In genomic region chr7:66206909-66207240, GRCh38 we compare ENCODE assay signal across 10 cellular contexts. TPM values are rescaled to one million over a fixed set of nuclear protein-coding genes. Genes with fewer than 3 reads are reported as not detected.
DNase-seq lines count a peak whose midpoint lies in the region; ATAC-seq, FAIRE-seq and TF ChIP-seq lines count a peak whose summit lies in the region.
"Had no signal": no experiment of that assay in that cellular context is flagged by ENCODE, and none has a peak within 500 bp of the region (broad histone marks: within the 10 kb centered on the region; RNA-seq: fewer than 3 reads in every experiment).

No MANE protein-coding gene starts in this region.

- H3K36me3 ChIP-seq in keratinocyte (ENCODE audit: control insufficient read depth in 2 of 2, extremely low read depth in 1 of 2, insufficient read depth in 2 of 2, low read length in 2 of 2) (peaks cover 0 to 3% of the 10 kb centered on the region in 2 experiments), skeletal muscle tissue (ENCODE audit: control insufficient read depth in 3 of 3, insufficient read depth in 3 of 3, low read length in 3 of 3) (no peaks in the 10 kb centered on the region)

- peak overlapping the region; percentile 94 for H3K4me2 ChIP-seq in keratinocyte (ENCODE audit: control insufficient read depth, extremely low read depth, insufficient read depth, low read depth, low read length)

- no peaks in the 10 kb centered on the region for H4K20me1 ChIP-seq in keratinocyte (ENCODE audit: control insufficient read depth, extremely low read depth, insufficient read depth, low read length)

- H3K4me3 ChIP-seq in keratinocyte (ENCODE audit: control insufficient read depth in 2 of 3, extremely low read depth in 1 of 3, insufficient read depth in 2 of 3, low read depth in 1 of 3, low read length in 3 of 3) (peak overlapping the region in 1 of 3 experiments; percentile 75), skeletal muscle tissue (ENCODE audit: low read length in 3 of 3) (peak overlapping the region; percentile 2 to 76 (median 6))

- POLR2A ChIA-PET in activated naive CD8-positive, alpha-beta T cell treated with anti-CD3 and anti-CD28 coated beads, Interleukin-2, amount 10 ng/mL, durations not matched to agents 7 days and 5 days (lab: Charles Lee): no interaction called here

- H3K9me3 ChIP-seq in keratinocyte (ENCODE audit: control insufficient read depth, low read depth, low read length): no peaks in the 10 kb centered on the region
- no peaks in the 10 kb centered on the region for H3K9me3 ChIP-seq in skeletal muscle tissue (ENCODE audit: control insufficient read depth in 3 of 3, low read length in 3 of 3)

- H3K4me1 ChIP-seq in keratinocyte (ENCODE audit: control insufficient read depth, extremely low read depth, insufficient read depth, low read length) (peaks cover 10% of the 10 kb centered on the region), skeletal muscle tissue (ENCODE audit: control insufficient read depth in 3 of 3, insufficient read depth in 3 of 3, low read length in 3 of 3) (peaks cover 4 to 20% (median 7%) of the 10 kb centered on the region in 3 donors)

- H3K27ac ChIP-seq in keratinocyte (ENCODE audit: control insufficient read depth, insufficient read depth, low read length) (no peak overlapping the region), skeletal muscle tissue (ENCODE audit: low read depth, low read length) (no peak overlapping the region)

- in situ Hi-C loops in G401 (cut with HindIII; ENCODE audit: low sequenced_read_pairs): no loop called here

- FAIRE-seq in keratinocyte (lab: Jason Lieb, UNC): no peak
- FAIRE-seq in D721Med (lab: Jason Lieb, UNC): no peak

- dilution Hi-C loops in keratinocyte (cut with MboI; ENCODE audit: extremely low pct_ligation_motif_present, low sequenced_read_pairs): no loop called here

- peaks cover 19% of the 10 kb centered on the region for H3K79me2 ChIP-seq in keratinocyte (ENCODE audit: control insufficient read depth, insufficient read depth, low read length)

- H2AFZ ChIP-seq in keratinocyte (ENCODE audit: control insufficient read depth, low read length): no peak overlapping the region

- TF ChIP-seq CTCF in keratinocyte (optimal IDR thresholded peaks at IDR 0.05 in 1 of 3, IDR thresholded peaks at IDR 0.05 in 1 of 3, conservative IDR thresholded peaks at IDR 0.05 in 1 of 3; ENCODE audit: extremely low read depth in 1 of 3, insufficient read depth in 2 of 3, low read length in 3 of 3) (no peak), D721Med (IDR thresholded peaks at IDR 0.05; ENCODE audit: insufficient read depth, missing control alignments) (no peak)

- H3K4me3 Mint-ChIP-seq in activated naive CD8-positive, alpha-beta T cell treated with anti-CD3 and anti-CD28 coated beads, Interleukin-2, amount 10 ng/mL, durations not matched to agents 7 days and 5 days: peak overlapping the region; percentile 90

- peak; percentile 27 for DNase-seq in G401 (ENCODE audit: low spot score)
- no peak for DNase-seq in activated naive CD8-positive, alpha-beta T cell treated with anti-CD3 and anti-CD28 coated beads, Interleukin-2, amount 10 ng/mL, durations not matched to agents 7 days and 5 days
- no peak for DNase-seq in keratinocyte (ENCODE audit: low read depth, low spot score)
- DNase-seq in D721Med (ENCODE audit: insufficient read length, low spot score): no peak
- DNase-seq in foreskin melanocyte: no peak
- no peak for DNase-seq in GM19238 (ENCODE audit: insufficient read length, low spot score)
- no peak for DNase-seq in NCI-H1105 (lab: John Stamatoyannopoulos, UW)
- DNase-seq: NCI-H146, SHP77 treated with DMSO at 0.1 percent for 48 hours had no signal

- no peak overlapping the region for H3K27ac Mint-ChIP-seq in activated naive CD8-positive, alpha-beta T cell treated with anti-CD3 and anti-CD28 coated beads, Interleukin-2, amount 10 ng/mL, durations not matched to agents 7 days and 5 days

- H3K9me3 Mint-ChIP-seq in activated naive CD8-positive, alpha-beta T cell treated with anti-CD3 and anti-CD28 coated beads, Interleukin-2, amount 10 ng/mL, durations not matched to agents 7 days and 5 days: no peaks in the 10 kb centered on the region

- peaks cover 10% of the 10 kb centered on the region for H3K27me3 Mint-ChIP-seq in activated naive CD8-positive, alpha-beta T cell treated with anti-CD3 and anti-CD28 coated beads, Interleukin-2, amount 10 ng/mL, durations not matched to agents 7 days and 5 days

- H3K27me3 ChIP-seq in keratinocyte (ENCODE audit: control insufficient read depth, extremely low read depth, insufficient read depth, low read length) (no peaks in the 10 kb centered on the region), skeletal muscle tissue (ENCODE audit: control insufficient read depth in 3 of 3, insufficient read depth in 3 of 3, low read length in 3 of 3) (peaks cover 7 to 22% (median 22%) of the 10 kb centered on the region in 3 donors)

- no peak for ATAC-seq in activated naive CD8-positive, alpha-beta T cell treated with anti-CD3 and anti-CD28 coated beads, Interleukin-2, amount 10 ng/mL, durations not matched to agents 7 days and 5 days (ENCODE audit: low read depth)

- peaks cover 4% of the 10 kb centered on the region for H3K36me3 Mint-ChIP-seq in activated naive CD8-positive, alpha-beta T cell treated with anti-CD3 and anti-CD28 coated beads, Interleukin-2, amount 10 ng/mL, durations not matched to agents 7 days and 5 days

- H3K9me1 ChIP-seq in keratinocyte (ENCODE audit: control insufficient read depth, extremely low read depth, insufficient read depth, low read length): no peaks in the 10 kb centered on the region

- H3K9ac ChIP-seq in keratinocyte (ENCODE audit: control insufficient read depth, extremely low read depth, insufficient read depth, low read length): no peak overlapping the region
- peak overlapping the region in 1 of 3 donors; percentile 20 for H3K9ac ChIP-seq in skeletal muscle tissue (ENCODE audit: low read depth in 1 of 3, low read length in 3 of 3)

- H3K4me1 Mint-ChIP-seq in activated naive CD8-positive, alpha-beta T cell treated with anti-CD3 and anti-CD28 coated beads, Interleukin-2, amount 10 ng/mL, durations not matched to agents 7 days and 5 days: peaks cover 36% of the 10 kb centered on the region

RNA-seq across cellular contexts. Expression of gene TPST1, which starts 1.7 kb away (rescaled TPM):
- 24.4 and 46.7 TPM in 2 replicates for total RNA-seq in G401 (2014; rRNA removed; shearing (Covaris generic))
- total RNA-seq in activated naive CD8-positive, alpha-beta T cell treated with anti-CD3 and anti-CD28 coated beads, Interleukin-2, amount 10 ng/mL, durations not matched to agents 7 days and 5 days: 1 to 10 TPM; 2.0 to 2.9 TPM
- polyA plus RNA-seq in keratinocyte: 31.5 to 48.5 TPM (median 47.3 TPM) in 3 replicates
- 6.3 TPM for polyA plus RNA-seq in keratinocyte (2011; ENCODE audit: low read depth)
- 25.0 and 43.8 TPM in 2 replicates for polyA plus RNA-seq in keratinocyte (2011; cell fraction: cytosol; rRNA removed)
- polyA plus RNA-seq in keratinocyte (2011; cell fraction: nucleus; rRNA removed): 79.4 and 81.7 TPM in 2 replicates
- polyA plus RNA-seq in keratinocyte (2012; ENCODE audit: low replicate concordance): 9.2 and 30.0 TPM in 2 replicates
- polyA minus RNA-seq in keratinocyte: 15.8 to 61.1 TPM (median 40.1 TPM) in 3 replicates
- 36.3 TPM for polyA minus RNA-seq in keratinocyte (2011; cell fraction: cytosol; rRNA and poly(A)+ RNA removed)
- polyA minus RNA-seq in keratinocyte (2011; cell fraction: nucleus; rRNA and poly(A)+ RNA removed): 30.7 and 79.0 TPM in 2 replicates
- total RNA-seq in skeletal muscle tissue: 39.7 TPM
